Comparison of ENCODE assay signal across 15 cellular contexts in genomic region chr4:141207971-141208370, GRCh38.
"Had no signal": no experiment of that assay in that cellular context is flagged by ENCODE, and none has a peak within 500 bp of the region (broad histone marks: within the 10 kb centered on the region; RNA-seq: fewer than 3 reads in every experiment).

No MANE protein-coding gene starts in this region.

- H3K27me3 ChIP-seq: adrenal gland, gastroesophageal sphincter, sigmoid colon had no signal

- H3K4me3 ChIP-seq: adrenal gland, gastroesophageal sphincter, lung, sigmoid colon had no signal

- H3K27ac ChIP-seq: gastroesophageal sphincter, sigmoid colon had no signal

- H3K36me3 ChIP-seq: adrenal gland, gastroesophageal sphincter, sigmoid colon had no signal

- H3K4me1 ChIP-seq: adrenal gland, gastroesophageal sphincter, sigmoid colon had no signal

- H3K9me3 ChIP-seq: adrenal gland, gastroesophageal sphincter, sigmoid colon had no signal

- DNase-seq: activated CD4-positive, alpha-beta T cell treated with anti-CD3 and anti-CD28 coated beads, Interleukin-2, amount 10 ng/mL, durations not matched to agents 7 days and 5 days; activated CD8-positive, alpha-beta memory T cell treated with anti-CD3 and anti-CD28 coated beads for 24 hours; activated naive CD4-positive, alpha-beta T cell treated with anti-CD3 and anti-CD28 coated beads for 36 hours; central memory CD4-positive, alpha-beta T cell; cortex of kidney; effector CD8-positive, alpha-beta T cell; naive B cell; posterior cingulate gyrus; sigmoid colon; stimulated activated CD4-positive, alpha-beta T cell treated with anti-CD3 and anti-CD28 coated beads, Interleukin-12 subunit alpha, Interleukin-12 subunit beta, amount 100 ng/mL, for 4 hours; stimulated activated naive CD4-positive, alpha-beta T cell treated with Interleukin-2 at 50 U/mL for 16 hours had no signal

- ATAC-seq: gastroesophageal sphincter, WTC11 had no signal
